Comparison of ENCODE assay signal across 35 cellular contexts in genomic region chr10:75678527-75678926, GRCh38.
"Had no signal": no experiment of that assay in that cellular context is flagged by ENCODE, and none has a peak within 500 bp of the region (broad histone marks: within the 10 kb centered on the region; RNA-seq: fewer than 3 reads in every experiment).

No MANE protein-coding gene starts in this region.

- H3K9ac ChIP-seq: KMS-11 had no signal

- H3K9me3 ChIP-seq: MG63 had no signal

- H3K36me3 ChIP-seq: MG63 had no signal

- H3K27ac ChIP-seq: KMS-11 had no signal

- H3K4me3 ChIP-seq: MG63 had no signal

- H3K4me2 ChIP-seq: KMS-11 had no signal

- DNase-seq: Karpas-422, Kasumi-1, KBM-7, KG1, MG63, MM.1S, MV-4-11, NCI-H1048, NCI-H1092, NCI-H1092 treated with DMSO at 0.1 percent for 48 hours, NCI-H1105, NCI-H1105 treated with DMSO at 0.1 percent for 48 hours, NCI-H1417, NCI-H1417 treated with DMSO at 0.1 percent for 48 hours, NCI-H1436, NCI-H1436 treated with DMSO at 0.1 percent for 48 hours, NCI-H146, NCI-H1694, NCI-H1694 treated with DMSO at 0.1 percent for 48 hours, NCI-H187, NCI-H187 treated with DMSO at 0.1 percent for 48 hours, NCI-H1930, NCI-H2029, NCI-H2029 treated with DMSO at 0.1 percent for 48 hours, NCI-H2081, NCI-H2081 treated with DMSO at 0.1 percent for 48 hours, NCI-H2107, NCI-H2171, NCI-H2171 treated with DMSO at 0.1 percent for 48 hours, NCI-H2227 treated with DMSO at 0.1 percent for 48 hours, NCI-H226, NCI-H345, NCI-H446, NCI-H446 treated with DMSO at 0.1 percent for 48 hours had no signal

- H3K27me3 ChIP-seq: MG63 had no signal
